Comparison of ENCODE assay signal across 8 cellular contexts in the genomic region with DNA sequence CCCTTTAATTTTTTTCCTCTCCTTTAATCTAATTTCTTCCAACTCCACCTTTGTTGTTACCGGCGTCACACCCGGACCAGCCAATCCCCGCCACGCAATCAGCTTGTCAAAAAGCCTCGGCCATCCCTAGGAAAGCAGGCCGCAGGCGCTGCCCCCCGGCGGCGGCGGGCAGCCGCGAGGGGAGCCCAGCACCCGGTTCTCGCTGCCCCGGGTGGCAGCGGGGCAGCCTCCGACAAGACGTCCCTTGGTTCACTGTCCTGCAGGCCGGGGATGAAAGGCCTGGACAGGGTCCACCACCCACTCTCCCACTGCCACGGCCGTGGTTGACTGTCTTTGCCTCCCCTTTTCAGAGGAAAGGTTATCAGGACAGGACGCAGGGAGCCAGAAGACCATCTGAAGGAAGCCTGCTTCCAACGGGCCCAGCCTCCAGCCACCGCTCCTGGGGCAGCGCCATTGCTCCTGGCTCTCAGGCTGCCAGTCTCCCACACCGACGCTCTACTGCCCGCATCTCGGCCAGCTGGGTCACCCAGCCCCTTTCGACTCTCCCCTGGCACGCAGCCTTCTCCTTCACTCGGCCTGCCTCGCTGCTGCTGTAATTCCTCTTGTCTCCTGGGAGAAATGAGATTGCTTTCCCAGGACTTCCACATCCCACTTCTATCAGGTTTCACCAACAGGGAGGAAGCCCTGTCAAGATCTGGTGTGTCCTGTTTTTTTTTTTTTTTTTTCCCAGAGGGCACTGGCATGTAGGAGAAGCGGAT. TPM values are rescaled to one million over a fixed set of nuclear protein-coding genes. Genes with fewer than 3 reads are reported as not detected.
A peak's percentile ranks its signal among the peaks of the same experiment; 100 is the strongest.
DNase-seq lines count a peak whose midpoint lies in the region; ATAC-seq and TF ChIP-seq lines count a peak whose summit lies in the region.

No MANE protein-coding gene starts in this region.

- CTCF ChIA-PET in CD8-positive, alpha-beta T cell (lab: Charles Lee), result interaction anchor here (0.9 to 6.0 kb wide), 9 partner anchors 9 to 123 kb away, joined by 3 to 63 read pairs (median 6); partner anchors contain the start of gene GRN
- CTCF ChIA-PET in naive thymus-derived CD4-positive, alpha-beta T cell (lab: Charles Lee), result interaction anchor here (0.6 to 4.4 kb wide), 6 partner anchors 11 to 1150 kb away, joined by 3 to 33 read pairs (median 4); no protein-coding TSS in a partner anchor

- H3K9me3 ChIP-seq in CD8-positive, alpha-beta T cell (ENCODE audit: low read length), result no peaks in the 10 kb centered on the region
- H3K9me3 ChIP-seq in naive thymus-derived CD4-positive, alpha-beta T cell (ENCODE audit: control insufficient read depth in 2 of 3, low read length in 3 of 3), result no peaks in the 10 kb centered on the region
- H3K9me3 ChIP-seq in vagina, result no peaks in the 10 kb centered on the region

- no peaks in the 10 kb centered on the region for H3K27me3 ChIP-seq in CD8-positive, alpha-beta T cell (ENCODE audit: insufficient read depth, low read length)
- no peaks in the 10 kb centered on the region for H3K27me3 ChIP-seq in foreskin keratinocyte
- H3K27me3 ChIP-seq in naive thymus-derived CD4-positive, alpha-beta T cell (ENCODE audit: control insufficient read depth in 2 of 2, insufficient read depth in 2 of 2, low read length in 2 of 2), result no peaks in the 10 kb centered on the region
- no peaks in the 10 kb centered on the region for H3K27me3 ChIP-seq in vagina

- intact Hi-C loops in CD8-positive, alpha-beta T cell (cut with DNase I, micrococcal nuclease), result loop anchor here in 1 of 2 experiments (1.0 kb wide), 1 partner anchor 86 kb away; the partner anchor contains the start of gene RUNDC3A
- intact Hi-C loops in naive thymus-derived CD4-positive, alpha-beta T cell (cut with micrococcal nuclease), result loop anchor here in 1 of 2 donors (5.0 kb wide), 1 partner anchor 45 kb away; the partner anchor contains the start of gene SLC4A1
- intact Hi-C loops in vagina (cut with DNase I), result no loop called here

- H3K9me3 Mint-ChIP-seq in CD8-positive, alpha-beta T cell, result no peaks in the 10 kb centered on the region
- H3K9me3 Mint-ChIP-seq in naive thymus-derived CD4-positive, alpha-beta T cell, result peaks cover 0 to 5% (median 0%) of the 10 kb centered on the region in 11 donors

- H3K4me1 ChIP-seq in CD8-positive, alpha-beta T cell (ENCODE audit: insufficient read depth, low read length), result peaks cover 18% of the 10 kb centered on the region
- H3K4me1 ChIP-seq in foreskin keratinocyte (peaks cover 16% of the 10 kb centered on the region), vagina (peaks cover 34% of the 10 kb centered on the region)
- peaks cover 5 to 10% of the 10 kb centered on the region in 2 donors for H3K4me1 ChIP-seq in naive thymus-derived CD4-positive, alpha-beta T cell (ENCODE audit: control insufficient read depth in 2 of 2, insufficient read depth in 2 of 2, low read length in 2 of 2)

- no peaks in the 10 kb centered on the region for H3K27me3 Mint-ChIP-seq in CD8-positive, alpha-beta T cell (ENCODE audit: low read depth)
- peaks cover 0 to 2% (median 0%) of the 10 kb centered on the region in 5 donors for H3K27me3 Mint-ChIP-seq in naive thymus-derived CD4-positive, alpha-beta T cell

- peak in 4 of 7 experiments; percentile 35 to 52 (median 44) for DNase-seq in CD8-positive, alpha-beta T cell
- peak; percentile 78 for DNase-seq in HK-2 (ENCODE audit: unreplicated experiment)
- peak; percentile 67 for DNase-seq in NOMO-1 treated with DMSO at 0.1 percent for 48 hours (lab: John Stamatoyannopoulos, UW; ENCODE audit: unreplicated experiment)
- DNase-seq in activated naive CD4-positive, alpha-beta T cell treated with Interleukin-2 at 50 U/mL for 16 hours, result peak; percentile 46
- DNase-seq in foreskin keratinocyte, result peak in 1 of 2 donors; percentile 52
- DNase-seq in naive thymus-derived CD4-positive, alpha-beta T cell, result peak in 6 of 9 donors; percentile 26 to 57 (median 40)
- DNase-seq in vagina (ENCODE audit: extremely low spot score in 2 of 2), result no peak

- peaks cover 11% of the 10 kb centered on the region for H3K36me3 Mint-ChIP-seq in CD8-positive, alpha-beta T cell
- peaks cover 0 to 5% (median 0%) of the 10 kb centered on the region in 5 donors for H3K36me3 Mint-ChIP-seq in naive thymus-derived CD4-positive, alpha-beta T cell

- peak overlapping the region; percentile 97 for H3K4me3 ChIP-seq in CD8-positive, alpha-beta T cell (ENCODE audit: low read depth, low read length)
- peak overlapping the region; percentile 96 for H3K4me3 ChIP-seq in naive thymus-derived CD4-positive, alpha-beta T cell (ENCODE audit: low read length)
- H3K4me3 ChIP-seq in vagina, result peak overlapping the region; percentile 76 to 92

- ATAC-seq in CD8-positive, alpha-beta T cell, result no peak
- ATAC-seq in foreskin keratinocyte, result no peak
- no peak for ATAC-seq in naive thymus-derived CD4-positive, alpha-beta T cell
- no peak for ATAC-seq in GM19455 (IDR thresholded peaks at IDR 0.05; ENCODE audit: unreplicated experiment)

- peak overlapping the region; percentile 90 for H3K4me3 Mint-ChIP-seq in CD8-positive, alpha-beta T cell
- peak overlapping the region; percentile 93 to 99 (median 96) for H3K4me3 Mint-ChIP-seq in naive thymus-derived CD4-positive, alpha-beta T cell

- H3K36me3 ChIP-seq in CD8-positive, alpha-beta T cell (ENCODE audit: insufficient read depth, low read length), result no peaks in the 10 kb centered on the region
- peaks cover 0 to 11% (median 0%) of the 10 kb centered on the region in 3 experiments for H3K36me3 ChIP-seq in naive thymus-derived CD4-positive, alpha-beta T cell (ENCODE audit: control insufficient read depth in 2 of 3, insufficient read depth in 3 of 3, low read length in 3 of 3)
- no peaks in the 10 kb centered on the region for H3K36me3 ChIP-seq in vagina

- peak overlapping the region; percentile 89 for H3K27ac Mint-ChIP-seq in CD8-positive, alpha-beta T cell
- H3K27ac Mint-ChIP-seq in naive thymus-derived CD4-positive, alpha-beta T cell, result peak overlapping the region; percentile 93 to 99 (median 95)

- no peak for TF ChIP-seq CTCF in CD8-positive, alpha-beta T cell (IDR thresholded peaks at IDR 0.05)
- peak; percentile 17 for TF ChIP-seq CTCF in foreskin keratinocyte (conservative IDR thresholded peaks at IDR 0.05)
- TF ChIP-seq CTCF in vagina (IDR thresholded peaks at IDR 0.05), result no peak

- H3K27ac ChIP-seq in CD8-positive, alpha-beta T cell (ENCODE audit: low read depth, low read length), result peak overlapping the region; percentile 81
- H3K27ac ChIP-seq in foreskin keratinocyte (peak overlapping the region; percentile 38), vagina (peak overlapping the region; percentile 100)
- H3K27ac ChIP-seq in naive thymus-derived CD4-positive, alpha-beta T cell (ENCODE audit: low read depth, low read length), result peak overlapping the region; percentile 90

- TF ChIP-seq POLR2A in vagina (IDR thresholded peaks at IDR 0.05), result peak; percentile 38 to 47

- POLR2A ChIA-PET in CD8-positive, alpha-beta T cell (lab: Charles Lee), result interaction anchor here (0.6 to 10.3 kb wide), 18 partner anchors 17 to 1911 kb away, joined by 3 to 251 read pairs (median 5); partner anchors contain the start of genes ATXN7L3, GRN, HDAC5 and SLC25A39
- POLR2A ChIA-PET in naive thymus-derived CD4-positive, alpha-beta T cell (lab: Charles Lee), result interaction anchor here (0.6 to 14.1 kb wide), 13 partner anchors 13 to 1958 kb away, joined by 3 to 319 read pairs (median 21); partner anchors contain the start of genes ATXN7L3, RUNDC3A, SLC25A39 and TMUB2

- peaks cover 15% of the 10 kb centered on the region for H3K4me1 Mint-ChIP-seq in CD8-positive, alpha-beta T cell (ENCODE audit: low read depth)
- peaks cover 13 to 21% (median 16%) of the 10 kb centered on the region in 7 donors for H3K4me1 Mint-ChIP-seq in naive thymus-derived CD4-positive, alpha-beta T cell

RNA-seq across cellular contexts. Expression of gene UBTF, which starts 2.8 kb away (rescaled TPM):
- total RNA-seq in CD8-positive, alpha-beta T cell, result 100 to 1,000 TPM; 151 to 155 TPM
- total RNA-seq in foreskin keratinocyte (49.8 and 56.0 TPM in 2 replicates), vagina (53.5 TPM)
- polyA plus RNA-seq in foreskin keratinocyte, result 28.8 and 32.1 TPM in 2 replicates
- 100 to 1,000 TPM; 126 to 303 (median 175) TPM for total RNA-seq in naive thymus-derived CD4-positive, alpha-beta T cell
- polyA plus RNA-seq in naive thymus-derived CD4-positive, alpha-beta T cell, result 10 to 100 TPM; 49.0 to 84.7 TPM

RNA-seq across cellular contexts. Expression of gene ATXN7L3, which starts 22.6 kb away (rescaled TPM):
- total RNA-seq in CD8-positive, alpha-beta T cell, result 10 to 100 TPM; 85.5 to 85.7 TPM
- total RNA-seq in foreskin keratinocyte, result 43.5 and 45.3 TPM in 2 replicates
- polyA plus RNA-seq in foreskin keratinocyte, result 26.6 and 28.7 TPM in 2 replicates
- 100 to 1,000 TPM in 4 of 5 experiments, 10 to 100 TPM in 1; 93.5 to 130 (median 124) TPM for total RNA-seq in naive thymus-derived CD4-positive, alpha-beta T cell
- 10 to 100 TPM; 10.5 to 18.1 TPM for polyA plus RNA-seq in naive thymus-derived CD4-positive, alpha-beta T cell
- 27.3 TPM for total RNA-seq in vagina

RNA-seq across cellular contexts. Expression of gene TMUB2, which starts 35.5 kb away (rescaled TPM):
- total RNA-seq in CD8-positive, alpha-beta T cell, result 10 to 100 TPM; 43.2 to 43.8 TPM
- 20.3 and 20.4 TPM in 2 replicates for total RNA-seq in foreskin keratinocyte
- 23.7 and 25.7 TPM in 2 replicates for polyA plus RNA-seq in foreskin keratinocyte
- 10 to 100 TPM; 34.9 to 56.0 (median 41.6) TPM for total RNA-seq in naive thymus-derived CD4-positive, alpha-beta T cell
- 10 to 100 TPM; 21.8 to 24.4 TPM for polyA plus RNA-seq in naive thymus-derived CD4-positive, alpha-beta T cell
- 34.9 TPM for total RNA-seq in vagina

RNA-seq across cellular contexts. Expression of gene SLC4A1, which starts 45.6 kb away (rescaled TPM):
- not detected for total RNA-seq in CD8-positive, alpha-beta T cell
- total RNA-seq in foreskin keratinocyte (not detected in 2 replicates), vagina (not detected)
- polyA plus RNA-seq in foreskin keratinocyte, result not detected in 2 replicates
- under 1 TPM in 1 of 5 experiments, not detected in 4; 0.15 TPM for total RNA-seq in naive thymus-derived CD4-positive, alpha-beta T cell
- polyA plus RNA-seq in naive thymus-derived CD4-positive, alpha-beta T cell, result not detected

RNA-seq across cellular contexts. Expression of gene ASB16, which starts 51.8 kb away (rescaled TPM):
- total RNA-seq in CD8-positive, alpha-beta T cell, result not detected
- not detected in 2 replicates for total RNA-seq in foreskin keratinocyte
- not detected in 2 replicates for polyA plus RNA-seq in foreskin keratinocyte
- under 1 TPM in 1 of 5 experiments, not detected in 4; 0.34 TPM for total RNA-seq in naive thymus-derived CD4-positive, alpha-beta T cell
- under 1 TPM in 1 of 2 donors, not detected in 1; 0.08 TPM for polyA plus RNA-seq in naive thymus-derived CD4-positive, alpha-beta T cell
- total RNA-seq in vagina, result not detected

Comparison
In these comparisons a context has a peak if more than half of its experiments do, and no peak if none do; other contexts are left out.
1. DNase-seq: peak in CD8-positive, alpha-beta T cell (4 of 7), HK-2 (single experiment), NOMO-1 treated with DMSO at 0.1 percent for 48 hours (single experiment), activated naive CD4-positive, alpha-beta T cell treated with Interleukin-2 at 50 U/mL for 16 hours (single experiment) and naive thymus-derived CD4-positive, alpha-beta T cell (6 of 9); none in vagina (0 of 2).
2. H3K27ac ChIP-seq: peak in every context shown above with its lines; median percentile 100 in vagina; 90 in naive thymus-derived CD4-positive, alpha-beta T cell; 81 in CD8-positive, alpha-beta T cell; 38 in foreskin keratinocyte.
3. Peak in every context shown above with its lines, with median percentiles within 50 percentile points of each other: H3K4me3 ChIP-seq.